Comparison of ENCODE assay signal across 17 cellular contexts in the genomic region with DNA sequence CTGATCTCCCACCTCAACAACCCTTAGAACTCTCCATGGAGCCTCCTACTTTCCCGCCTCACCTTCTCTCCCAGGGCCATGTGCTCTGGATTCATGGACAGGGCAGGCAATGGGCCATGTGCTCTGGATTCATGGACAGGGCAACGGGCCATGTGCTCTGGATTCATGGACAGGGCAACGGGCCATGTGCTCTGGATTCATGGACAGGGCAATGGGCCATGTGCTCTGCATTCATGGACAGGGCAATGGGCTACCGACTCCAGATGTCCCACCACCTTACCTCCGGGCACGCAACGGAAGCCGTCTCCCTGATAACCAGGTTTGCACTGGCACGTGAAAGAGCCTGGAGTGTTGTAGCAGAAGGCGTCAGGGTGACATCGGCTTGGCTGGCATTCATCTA. TPM values are rescaled to one million over a fixed set of nuclear protein-coding genes. Genes with fewer than 3 reads are reported as not detected.
DNase-seq lines count a peak whose midpoint lies in the region; ATAC-seq and TF ChIP-seq lines count a peak whose summit lies in the region.
"Had no signal": no experiment of that assay in that cellular context is flagged by ENCODE, and none has a peak within 500 bp of the region (broad histone marks: within the 10 kb centered on the region; RNA-seq: fewer than 3 reads in every experiment).

No MANE protein-coding gene starts in this region.

- no peaks in the 10 kb centered on the region for H4K20me1 ChIP-seq in IMR-90 (ENCODE audit: insufficient read depth, low read length)

- no peak for TF ChIP-seq RAD21 in IMR-90 (IDR thresholded peaks at IDR 0.05; ENCODE audit: low read length)

- TF ChIP-seq POLR2A in IMR-90 (IDR thresholded peaks at IDR 0.05; ENCODE audit: low read depth, low read length) (no peak), stomach (IDR thresholded peaks at IDR 0.05) (no peak)

- H3K4me3 Mint-ChIP-seq in endodermal cell = no peak overlapping the region
- H3K4me3 Mint-ChIP-seq in activated CD4-positive, alpha-beta memory T cell treated with anti-CD3 and anti-CD28 coated beads, Interleukin-2, amount 10 ng/mL, durations not matched to agents 7 days and 5 days = no peak overlapping the region
- H3K4me3 Mint-ChIP-seq: CD4-positive, CD25-positive, alpha-beta regulatory T cell had no signal

- H2AK5ac ChIP-seq in IMR-90 (ENCODE audit: low read depth, low read length) (peak overlapping the region; percentile 59; the same call in 1 of the 2 replicates), mesenchymal stem cell (ENCODE audit: low read length, severe bottlenecking) (no peak overlapping the region)

- peaks cover 29% of the 10 kb centered on the region for H3K36me3 ChIP-seq in IMR-90 (ENCODE audit: control insufficient read depth, insufficient read depth, low read length)
- H3K36me3 ChIP-seq in endodermal cell (ENCODE audit: control insufficient read depth, insufficient read depth, low read length) = no peaks in the 10 kb centered on the region
- peaks cover 3 to 56% of the 10 kb centered on the region in 2 experiments for H3K36me3 ChIP-seq in mesenchymal stem cell (ENCODE audit: control insufficient read depth in 1 of 2, insufficient read depth in 2 of 2, low read depth in 1 of 2, low read length in 2 of 2)
- H3K36me3 ChIP-seq in stomach = peaks cover 17 to 86% (median 60%) of the 10 kb centered on the region in 4 donors

- H2BK15ac ChIP-seq in IMR-90 (ENCODE audit: low read depth, low read length) = no peak overlapping the region
- no peak overlapping the region for H2BK15ac ChIP-seq in mesenchymal stem cell (ENCODE audit: low read depth, poor library complexity, severe bottlenecking)

- H4K5ac ChIP-seq in IMR-90 (ENCODE audit: low read depth, low read length) = no peak overlapping the region

- H3K9me1 ChIP-seq in IMR-90 (ENCODE audit: insufficient read depth, low read length) = peaks cover 16% of the 10 kb centered on the region

- in situ Hi-C loops in IMR-90 (cut with MboI; ENCODE audit: low sequenced_read_pairs) = no loop called here

- no peak for TF ChIP-seq EP300 in stomach (IDR thresholded peaks at IDR 0.05)

- no peak overlapping the region for H2AK9ac ChIP-seq in IMR-90 (replicated peaks; ENCODE audit: low read depth, low read length, poor library complexity)

- no peak for ATAC-seq in IMR-90 (ENCODE audit: low read depth)

- POLR2A ChIA-PET in IMR-90 (lab: Charles Lee; ENCODE audit: unreplicated experiment) = no interaction called here
- POLR2A ChIA-PET in activated CD4-positive, alpha-beta memory T cell treated with anti-CD3 and anti-CD28 coated beads, Interleukin-2, amount 10 ng/mL, durations not matched to agents 7 days and 5 days (lab: Charles Lee) = no interaction called here

- TF ChIP-seq CTCF in IMR-90 (conservative IDR thresholded peaks at IDR 0.05; ENCODE audit: low read depth, low read length) = no peak
- no peak for TF ChIP-seq CTCF in endodermal cell (conservative IDR thresholded peaks at IDR 0.05)
- TF ChIP-seq CTCF in stomach (IDR thresholded peaks at IDR 0.05) = no peak

- peak overlapping the region; percentile 21 for H4K91ac ChIP-seq in IMR-90 (ENCODE audit: insufficient read depth, low read depth, low read length)
- H4K91ac ChIP-seq in mesenchymal stem cell (ENCODE audit: low read length) = peak overlapping the region; percentile 9

- H3K9me3 Mint-ChIP-seq in endodermal cell = no peaks in the 10 kb centered on the region
- H3K9me3 Mint-ChIP-seq in activated CD4-positive, alpha-beta memory T cell treated with anti-CD3 and anti-CD28 coated beads, Interleukin-2, amount 10 ng/mL, durations not matched to agents 7 days and 5 days = no peaks in the 10 kb centered on the region

- H4K8ac ChIP-seq in IMR-90 (ENCODE audit: low read depth in 2 of 2, low read length in 2 of 2) (no peak overlapping the region), mesenchymal stem cell (ENCODE audit: low read length) (peak overlapping the region; percentile 6)

- H3K4ac ChIP-seq in IMR-90 (ENCODE audit: low read depth, low read length) = no peak overlapping the region
- no peak overlapping the region for H3K4ac ChIP-seq in mesenchymal stem cell (ENCODE audit: low read depth in 1 of 2, low read length in 2 of 2)

- no peaks in the 10 kb centered on the region for H3K27me3 Mint-ChIP-seq in endodermal cell (ENCODE audit: insufficient read depth)
- peaks cover 7% of the 10 kb centered on the region for H3K27me3 Mint-ChIP-seq in activated CD4-positive, alpha-beta memory T cell treated with anti-CD3 and anti-CD28 coated beads, Interleukin-2, amount 10 ng/mL, durations not matched to agents 7 days and 5 days

- H3K9me3 ChIP-seq in IMR-90 (ENCODE audit: control insufficient read depth, insufficient read depth, low read length) (no peaks in the 10 kb centered on the region), endodermal cell (ENCODE audit: control insufficient read depth, low read length) (no peaks in the 10 kb centered on the region), mesenchymal stem cell (ENCODE audit: control insufficient read depth, low read length) (no peaks in the 10 kb centered on the region), stomach (no peaks in the 10 kb centered on the region)
- H3K9me3 ChIP-seq: Caco-2 had no signal

- H3K18ac ChIP-seq in IMR-90 (ENCODE audit: low read depth, low read length) = no peak overlapping the region
- no peak overlapping the region for H3K18ac ChIP-seq in mesenchymal stem cell (ENCODE audit: low read depth in 1 of 2, low read length in 2 of 2)

- H3K23ac ChIP-seq in IMR-90 (ENCODE audit: low read depth, low read length) (no peak overlapping the region), mesenchymal stem cell (ENCODE audit: low read length in 2 of 2) (no peak overlapping the region)

- H3K9ac ChIP-seq in IMR-90 (ENCODE audit: low read depth, low read length) (no peak overlapping the region), endodermal cell (ENCODE audit: extremely low read depth, low read length, poor library complexity, severe bottlenecking) (no peak overlapping the region), mesenchymal stem cell (ENCODE audit: low read length) (no peak overlapping the region)

- peaks cover 0 to 3% of the 10 kb centered on the region in 2 experiments; a peak in 1 of 4 replicates for H3K79me1 ChIP-seq in IMR-90 (ENCODE audit: low read depth in 1 of 2, low read length in 2 of 2)
- H3K79me1 ChIP-seq in mesenchymal stem cell (replicated peaks; ENCODE audit: low read length, poor library complexity, severe bottlenecking) = no peaks in the 10 kb centered on the region

- WGBS in IMR-90 (ENCODE audit: extremely low coverage in 2 of 2, insufficient read length in 1 of 2), 2 experiments = 94% methylated on average over 2 of the region's 11 CpGs; no CpG with 5 or more reads in 1 of the 2 experiments
- WGBS in endodermal cell (ENCODE audit: insufficient coverage in 1 of 2, insufficient read length in 1 of 2), 2 experiments = 95 to 97% methylated on average over 11 of the region's 11 CpGs
- WGBS in mesenchymal stem cell = 99% methylated on average over 11 of the region's 11 CpGs
- 86 to 94% (median 92%) methylated on average over 11 of the region's 11 CpGs for WGBS in stomach, 5 donors

- H2BK5ac ChIP-seq in IMR-90 (ENCODE audit: low read depth, low read length, poor library complexity, severe bottlenecking) (no peak overlapping the region), mesenchymal stem cell (ENCODE audit: low read depth, low read length, poor library complexity, severe bottlenecking) (no peak overlapping the region)

- H2BK12ac ChIP-seq in mesenchymal stem cell (ENCODE audit: low read length in 2 of 2) = peak overlapping the region in 1 of 2 experiments; percentile 61

- H2BK120ac ChIP-seq in IMR-90 (ENCODE audit: low read depth, low read length) (no peak overlapping the region), mesenchymal stem cell (ENCODE audit: low read depth, low read length) (no peak overlapping the region)

- H3K4me1 Mint-ChIP-seq in endodermal cell = no peaks in the 10 kb centered on the region
- no peaks in the 10 kb centered on the region for H3K4me1 Mint-ChIP-seq in activated CD4-positive, alpha-beta memory T cell treated with anti-CD3 and anti-CD28 coated beads, Interleukin-2, amount 10 ng/mL, durations not matched to agents 7 days and 5 days
- H3K4me1 Mint-ChIP-seq: CD4-positive, CD25-positive, alpha-beta regulatory T cell had no signal

- H3K56ac ChIP-seq in IMR-90 (ENCODE audit: extremely low read depth, insufficient read depth, low read length) = no peak overlapping the region

- BruUV-seq in IMR-90 (replicated peaks; lab: Mats Ljungman, UMichigan) = no TSS peak

- CTCF ChIA-PET in IMR-90 (lab: Yijun Ruan, JAX) = interaction anchor here (0.7 kb wide), 1 partner anchor 146 kb away, joined by 6 read pairs; no protein-coding TSS in a partner anchor
- CTCF ChIA-PET in activated CD4-positive, alpha-beta memory T cell treated with anti-CD3 and anti-CD28 coated beads, Interleukin-2, amount 10 ng/mL, durations not matched to agents 7 days and 5 days (lab: Charles Lee) = no interaction called here

- H3K27ac Mint-ChIP-seq in endodermal cell = peak overlapping the region; percentile 49
- no peak overlapping the region for H3K27ac Mint-ChIP-seq in activated CD4-positive, alpha-beta memory T cell treated with anti-CD3 and anti-CD28 coated beads, Interleukin-2, amount 10 ng/mL, durations not matched to agents 7 days and 5 days
- H3K27ac Mint-ChIP-seq: CD4-positive, CD25-positive, alpha-beta regulatory T cell had no signal

- H3K36me3 Mint-ChIP-seq in endodermal cell (ENCODE audit: low read depth) = no peaks in the 10 kb centered on the region
- no peaks in the 10 kb centered on the region for H3K36me3 Mint-ChIP-seq in activated CD4-positive, alpha-beta memory T cell treated with anti-CD3 and anti-CD28 coated beads, Interleukin-2, amount 10 ng/mL, durations not matched to agents 7 days and 5 days (ENCODE audit: low read depth)

- no peak for DNase-seq in IMR-90
- no peak for DNase-seq in endodermal cell
- DNase-seq in mesenchymal stem cell = no peak
- no peak for DNase-seq in stomach
- DNase-seq in activated CD4-positive, alpha-beta T cell treated with anti-CD3 and anti-CD28 coated beads for 4 hours = no peak
- no peak for DNase-seq in NCI-H2171 treated with DMSO at 0.1 percent for 48 hours (lab: John Stamatoyannopoulos, UW)
- no peak for DNase-seq in activated CD4-positive, alpha-beta memory T cell treated with anti-CD3 and anti-CD28 coated beads, Interleukin-2, amount 10 ng/mL, durations not matched to agents 7 days and 5 days
- DNase-seq in globus pallidus (ENCODE audit: low spot score) = no peak
- DNase-seq: ACHN; AML-193; Caco-2; CD4-positive, CD25-positive, alpha-beta regulatory T cell; DMS153; NCI-H1930; NCI-H2171; NCI-H774; PC-9 had no signal

- H3K4me3 ChIP-seq in IMR-90 (ENCODE audit: insufficient read depth, low read depth, low read length) (no peak overlapping the region), endodermal cell (ENCODE audit: low read length) (no peak overlapping the region), mesenchymal stem cell (ENCODE audit: insufficient read depth in 1 of 2, low read depth in 1 of 2, low read length in 2 of 2) (no peak overlapping the region), stomach (no peak overlapping the region)
- H3K4me3 ChIP-seq: PC-9 had no signal

- dilution Hi-C loops in IMR-90 (cut with HindIII; ENCODE audit: low sequenced_read_pairs, unreplicated experiment) = no loop called here

- H3K27me3 ChIP-seq in IMR-90 (ENCODE audit: control insufficient read depth, insufficient read depth, low read length) = no peaks in the 10 kb centered on the region
- no peaks in the 10 kb centered on the region for H3K27me3 ChIP-seq in endodermal cell (ENCODE audit: control insufficient read depth, insufficient read depth, low read length, poor library complexity, severe bottlenecking)
- no peaks in the 10 kb centered on the region for H3K27me3 ChIP-seq in mesenchymal stem cell (ENCODE audit: control insufficient read depth in 1 of 2, insufficient read depth in 1 of 2, low read length in 2 of 2)
- no peaks in the 10 kb centered on the region for H3K27me3 ChIP-seq in stomach

- peaks cover 13% of the 10 kb centered on the region for H3K4me1 ChIP-seq in IMR-90 (ENCODE audit: control insufficient read depth, insufficient read depth, low read length)
- no peaks in the 10 kb centered on the region for H3K4me1 ChIP-seq in endodermal cell (ENCODE audit: control insufficient read depth, insufficient read depth, low read length)
- no peaks in the 10 kb centered on the region for H3K4me1 ChIP-seq in mesenchymal stem cell (ENCODE audit: control insufficient read depth, insufficient read depth, low read depth, low read length)
- peaks cover 0 to 11% (median 0%) of the 10 kb centered on the region in 4 donors for H3K4me1 ChIP-seq in stomach

- no peak overlapping the region for H2AFZ ChIP-seq in IMR-90 (replicated peaks; ENCODE audit: low read length, poor library complexity)
- no peak overlapping the region for H2AFZ ChIP-seq in mesenchymal stem cell (ENCODE audit: low read depth, low read length)
- H2AFZ ChIP-seq: PC-9 had no signal

- H3K4me2 ChIP-seq in IMR-90 (ENCODE audit: low read depth, low read length) (no peak overlapping the region), mesenchymal stem cell (ENCODE audit: low read length, poor library complexity, severe bottlenecking) (no peak overlapping the region)
- H3K4me2 ChIP-seq: PC-9 had no signal

- H3K14ac ChIP-seq in IMR-90 (replicated peaks; ENCODE audit: low read depth, low read length) (no peak overlapping the region), mesenchymal stem cell (ENCODE audit: low read length in 2 of 2) (no peak overlapping the region)

- no peak overlapping the region for H3K27ac ChIP-seq in IMR-90 (ENCODE audit: insufficient read depth, low read length)
- H3K27ac ChIP-seq in endodermal cell (ENCODE audit: low read depth, low read length) = no peak overlapping the region
- no peak overlapping the region for H3K27ac ChIP-seq in mesenchymal stem cell (ENCODE audit: low read length, poor library complexity, severe bottlenecking)
- H3K27ac ChIP-seq in stomach = peak overlapping the region in 4 of 5 donors; percentile 29 to 89 (median 59)
- H3K27ac ChIP-seq: PC-9 had no signal

- no peak overlapping the region for H2BK20ac ChIP-seq in IMR-90 (ENCODE audit: low read depth, low read length)

- intact Hi-C loops in IMR-90 (cut with micrococcal nuclease) = no loop called here
- intact Hi-C loops in stomach (cut with DNase I; ENCODE audit: low total_unique reads) = no loop called here

RNA-seq across cellular contexts. Expression of a gene that starts 53.2 kb away (rescaled TPM):
- total RNA-seq in IMR-90 (2012; rRNA removed) (21.9 and 23.9 TPM in 2 replicates), endodermal cell (10 to 100 TPM; 12.7 to 18.3 TPM), stomach (100 to 1,000 TPM in 1 of 5 donors, 10 to 100 TPM in 4; 85.5 to 214 (median 95.1) TPM)
- polyA plus RNA-seq in IMR-90 (2012; rRNA removed) (80.8 and 83.3 TPM in 2 replicates), stomach (10 to 100 TPM; 21.4 to 32.7 (median 21.6) TPM)
- polyA plus RNA-seq in IMR-90 (2012; cell fraction: cytosol; rRNA removed) = 47.5 and 63.2 TPM in 2 replicates
- 33.2 and 41.3 TPM in 2 replicates for polyA plus RNA-seq in IMR-90 (2012; cell fraction: nucleus; rRNA removed; ENCODE audit: low replicate concordance)
- 23.4 TPM for polyA plus RNA-seq in endodermal cell (2013, experiment 1 of 2)
- 22.2 TPM for polyA plus RNA-seq in endodermal cell (2013, experiment 2 of 2)
- polyA plus RNA-seq in mesenchymal stem cell (2013, experiment 1 of 2) = 276 TPM
- polyA plus RNA-seq in mesenchymal stem cell (2013, experiment 2 of 2) = 262 TPM
- total RNA-seq in activated CD4-positive, alpha-beta memory T cell treated with anti-CD3 and anti-CD28 coated beads, Interleukin-2, amount 10 ng/mL, durations not matched to agents 7 days and 5 days = under 1 TPM; 0.45 TPM
- total RNA-seq: PC-9 had no signal
- polyA plus RNA-seq: CD4-positive, CD25-positive, alpha-beta regulatory T cell had no signal

Comparison
In these comparisons a context has a peak if more than half of its experiments do, and no peak if none do; other contexts are left out.
1. H3K27ac ChIP-seq: peak in stomach (4 of 5); none in IMR-90 (single experiment), endodermal cell (single experiment) and mesenchymal stem cell (single experiment).
2. RNA of a gene that starts 53.2 kb away (total RNA-seq): 85.5 to 214 TPM in stomach, 21.9 to 23.9 TPM in IMR-90 and 12.7 to 18.3 TPM in endodermal cell; 0.45 TPM in activated CD4-positive, alpha-beta memory T cell treated with anti-CD3 and anti-CD28 coated beads, Interleukin-2, amount 10 ng/mL, durations not matched to agents 7 days and 5 days; every median in the first group is over 4 times any median in the second.